In genomic region chr14:89252887-89253532, GRCh38 we compare ENCODE assay signal across 13 cellular contexts.
A peak's percentile ranks its signal among the peaks of the same experiment; 100 is the strongest.
DNase-seq lines count a peak whose midpoint lies in the region; ATAC-seq and TF ChIP-seq lines count a peak whose summit lies in the region.
"Had no signal": no experiment of that assay in that cellular context is flagged by ENCODE, and none has a peak within 500 bp of the region (broad histone marks: within the 10 kb centered on the region; RNA-seq: fewer than 3 reads in every experiment).

No MANE protein-coding gene starts in this region.

- H3K4me3 ChIP-seq in cardiac muscle cell (no peak overlapping the region), left ventricle myocardium inferior (no peak overlapping the region), aorta (ENCODE audit: low read length in 2 of 2) (no peak overlapping the region)
- H3K4me3 ChIP-seq: smooth muscle cell had no signal

- H3K9me3 ChIP-seq in cardiac muscle cell (ENCODE audit: low read depth) (no peaks in the 10 kb centered on the region), left ventricle myocardium inferior (replicated peaks) (no peaks in the 10 kb centered on the region), aorta (ENCODE audit: control insufficient read depth, low read length) (no peaks in the 10 kb centered on the region)

- H3K27ac ChIP-seq in cardiac muscle cell (no peak overlapping the region), left ventricle myocardium inferior (replicated peaks) (no peak overlapping the region), aorta (ENCODE audit: low read depth in 1 of 2, low read length in 2 of 2) (no peak overlapping the region)

- intact Hi-C loops in left ventricle myocardium inferior (cut with micrococcal nuclease) (no loop called here), aorta (cut with DNase I) (loop anchor here in 1 of 2 donors (5.0 to 10.0 kb wide), 2 partner anchors 164 to 362 kb away; partner anchors contain the start of gene FOXN3)

- H3K4me3 Mint-ChIP-seq in stimulated activated memory B cell treated with anti-CD40 and anti-IgM and Interleukin-4, amounts not matched to agents 10 μg/mL and 1 μg/mL and 100 μg/mL, for 72 hours = no peak overlapping the region
- H3K4me3 Mint-ChIP-seq: activated CD4-positive, alpha-beta T cell treated with anti-CD3 and anti-CD28 coated beads for 36 hours had no signal

- H3K27ac Mint-ChIP-seq in stimulated activated memory B cell treated with anti-CD40 and anti-IgM and Interleukin-4, amounts not matched to agents 10 μg/mL and 1 μg/mL and 100 μg/mL, for 72 hours = no peak overlapping the region
- H3K27ac Mint-ChIP-seq: activated CD4-positive, alpha-beta T cell treated with anti-CD3 and anti-CD28 coated beads for 36 hours had no signal

- H3K27me3 ChIP-seq in cardiac muscle cell (no peaks in the 10 kb centered on the region), left ventricle myocardium inferior (ENCODE audit: low read depth) (no peaks in the 10 kb centered on the region), aorta (ENCODE audit: control insufficient read depth in 1 of 2, insufficient read depth in 2 of 2, low read length in 1 of 2) (no peaks in the 10 kb centered on the region)

- WGBS in aorta, 2 donors = 34 to 45% methylated on average over 15 of the region's 15 CpGs

- H3K27me3 Mint-ChIP-seq in stimulated activated memory B cell treated with anti-CD40 and anti-IgM and Interleukin-4, amounts not matched to agents 10 μg/mL and 1 μg/mL and 100 μg/mL, for 72 hours = no peaks in the 10 kb centered on the region
- H3K27me3 Mint-ChIP-seq: activated CD4-positive, alpha-beta T cell treated with anti-CD3 and anti-CD28 coated beads for 36 hours had no signal

- peaks cover 69% of the 10 kb centered on the region for H3K36me3 Mint-ChIP-seq in stimulated activated memory B cell treated with anti-CD40 and anti-IgM and Interleukin-4, amounts not matched to agents 10 μg/mL and 1 μg/mL and 100 μg/mL, for 72 hours

- no peaks in the 10 kb centered on the region for H3K36me3 ChIP-seq in cardiac muscle cell
- no peaks in the 10 kb centered on the region for H3K36me3 ChIP-seq in left ventricle myocardium inferior
- H3K36me3 ChIP-seq in aorta (ENCODE audit: control insufficient read depth in 1 of 2, insufficient read depth in 2 of 2, low read length in 1 of 2) = no peaks in the 10 kb centered on the region

- peaks cover 12% of the 10 kb centered on the region for H3K4me1 ChIP-seq in cardiac muscle cell (ENCODE audit: low read depth)
- H3K4me1 ChIP-seq in left ventricle myocardium inferior = peaks cover 70% of the 10 kb centered on the region
- H3K4me1 ChIP-seq in aorta (ENCODE audit: control insufficient read depth in 1 of 2, insufficient read depth in 2 of 2, low read length in 2 of 2) = peaks cover under 1 to 16% of the 10 kb centered on the region in 2 donors

- H3K9me3 Mint-ChIP-seq in stimulated activated memory B cell treated with anti-CD40 and anti-IgM and Interleukin-4, amounts not matched to agents 10 μg/mL and 1 μg/mL and 100 μg/mL, for 72 hours = peaks cover 6% of the 10 kb centered on the region

- TF ChIP-seq CTCF in cardiac muscle cell (IDR thresholded peaks at IDR 0.05; ENCODE audit: low read depth, low read length) = no peak
- TF ChIP-seq CTCF in left ventricle myocardium inferior (IDR thresholded peaks at IDR 0.05; ENCODE audit: borderline replicate concordance) = no peak

- H3K4me1 Mint-ChIP-seq in stimulated activated memory B cell treated with anti-CD40 and anti-IgM and Interleukin-4, amounts not matched to agents 10 μg/mL and 1 μg/mL and 100 μg/mL, for 72 hours = peaks cover 52% of the 10 kb centered on the region

- ATAC-seq in aorta (ENCODE audit: low FRiP score) (peak; percentile 52), HG03135 (IDR thresholded peaks at IDR 0.05; ENCODE audit: unreplicated experiment) (no peak)
- ATAC-seq in stimulated activated memory B cell treated with anti-CD40 and anti-IgM and Interleukin-4, amounts not matched to agents 10 μg/mL and 1 μg/mL and 100 μg/mL, for 72 hours = no peak
- ATAC-seq: activated CD4-positive, alpha-beta T cell treated with anti-CD3 and anti-CD28 coated beads for 36 hours had no signal

- peak; percentile 15 to 27 for DNase-seq in cardiac muscle cell (ENCODE audit: low read depth in 1 of 2, low spot score in 1 of 2)
- DNase-seq in left ventricle myocardium inferior = no peak
- DNase-seq in amniotic epithelial cell (ENCODE audit: low read depth) = peak; percentile 36
- DNase-seq in iPS-NIHi11 (ENCODE audit: low spot score) = peak; percentile 31
- DNase-seq in aorta = peak; percentile 62 to 77
- DNase-seq in NOMO-1 treated with DMSO at 0.1 percent for 48 hours (lab: John Stamatoyannopoulos, UW; ENCODE audit: unreplicated experiment) = no peak
- DNase-seq: activated CD4-positive, alpha-beta T cell treated with anti-CD3 and anti-CD28 coated beads for 36 hours; hippocampal formation; SHP77; stimulated activated CD8-positive, alpha-beta memory T cell treated with anti-CD3 and anti-CD28 coated beads, Interleukin-4, amount 100 ng/mL, for 48 hours had no signal

Comparison
In these comparisons a context has a peak if more than half of its experiments do, and no peak if none do; other contexts are left out.
1. DNase-seq: peak in cardiac muscle cell (2 of 2), amniotic epithelial cell (single experiment), iPS-NIHi11 (single experiment) and aorta (2 of 2); none in left ventricle myocardium inferior (single experiment) and NOMO-1 treated with DMSO at 0.1 percent for 48 hours (single experiment).